ENCODE assay signal across 23 cellular contexts in the genomic region with DNA sequence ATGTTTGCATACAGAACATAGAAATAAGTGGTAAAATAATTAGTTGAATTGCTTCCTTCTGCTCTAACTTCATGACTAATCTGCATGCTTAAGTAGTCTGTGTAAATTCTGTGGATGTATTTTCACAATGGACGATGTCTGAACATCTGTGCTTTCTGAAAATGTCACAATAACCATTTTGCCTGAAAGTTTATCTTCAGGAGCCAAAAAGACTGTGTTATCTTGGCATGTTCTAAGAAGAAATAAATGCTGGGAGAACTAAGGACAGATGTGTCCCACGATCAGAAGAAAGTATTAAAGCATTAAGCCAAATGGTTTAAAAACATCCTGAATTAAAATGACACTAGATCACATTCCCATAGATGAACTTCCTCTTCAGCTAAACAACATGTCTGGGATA.
DNase-seq lines count a peak whose midpoint lies in the region; ATAC-seq and TF ChIP-seq lines count a peak whose summit lies in the region.
"Had no signal": no experiment of that assay in that cellular context is flagged by ENCODE, and none has a peak within 500 bp of the region (broad histone marks: within the 10 kb centered on the region; RNA-seq: fewer than 3 reads in every experiment).

No MANE protein-coding gene starts in this region.

- H3K18ac ChIP-seq in IMR-90 (ENCODE audit: low read depth, low read length), result no peak overlapping the region

- no peak overlapping the region for H4K5ac ChIP-seq in IMR-90 (ENCODE audit: low read depth, low read length)

- no peak for TF ChIP-seq POLR2A in IMR-90 (IDR thresholded peaks at IDR 0.05; ENCODE audit: low read depth, low read length)

- H3K4me3 Mint-ChIP-seq in activated CD8-positive, alpha-beta T cell treated with anti-CD3 and anti-CD28 coated beads, Interleukin-2, amount 10 ng/mL, durations not matched to agents 7 days and 5 days, result no peak overlapping the region
- H3K4me3 Mint-ChIP-seq: CD4-positive, alpha-beta memory T cell; HFFc6; IgD-negative memory B cell had no signal

- dilution Hi-C loops in IMR-90 (cut with HindIII; ENCODE audit: low sequenced_read_pairs, unreplicated experiment), result no loop called here

- H2AK5ac ChIP-seq in IMR-90 (ENCODE audit: low read depth, low read length), result no peak overlapping the region

- POLR2A ChIA-PET in IMR-90 (lab: Charles Lee; ENCODE audit: unreplicated experiment), result no interaction called here
- POLR2A ChIA-PET in activated CD8-positive, alpha-beta T cell treated with anti-CD3 and anti-CD28 coated beads, Interleukin-2, amount 10 ng/mL, durations not matched to agents 7 days and 5 days (lab: Charles Lee), result no interaction called here

- no peaks in the 10 kb centered on the region for H3K4me1 ChIP-seq in IMR-90 (ENCODE audit: control insufficient read depth, insufficient read depth, low read length)
- H3K4me1 ChIP-seq: A549, BE2C had no signal

- H2BK120ac ChIP-seq in IMR-90 (ENCODE audit: low read depth, low read length), result no peak overlapping the region

- TF ChIP-seq CTCF in AG10803 (conservative IDR thresholded peaks at IDR 0.05; ENCODE audit: low read length), result no peak
- TF ChIP-seq CTCF in IMR-90 (conservative IDR thresholded peaks at IDR 0.05; ENCODE audit: low read depth, low read length), result no peak
- TF ChIP-seq CTCF in fibroblast of mammary gland (conservative IDR thresholded peaks at IDR 0.05; ENCODE audit: control insufficient read depth, insufficient read depth, low read depth, low read length), result no peak

- no peaks in the 10 kb centered on the region for H4K20me1 ChIP-seq in IMR-90 (ENCODE audit: insufficient read depth, low read length)

- H3K36me3 ChIP-seq in IMR-90 (ENCODE audit: control insufficient read depth, insufficient read depth, low read length), result no peaks in the 10 kb centered on the region
- H3K36me3 ChIP-seq: BE2C had no signal

- no CpG with 5 or more reads among the region's 2 CpGs for WGBS in IMR-90 (ENCODE audit: extremely low coverage in 2 of 2, insufficient read length in 1 of 2), 2 experiments

- no peak overlapping the region for H4K8ac ChIP-seq in IMR-90 (ENCODE audit: low read depth in 2 of 2, low read length in 2 of 2)

- no peak overlapping the region for H3K14ac ChIP-seq in IMR-90 (replicated peaks; ENCODE audit: low read depth, low read length)

- DNase-seq in AG10803 (ENCODE audit: low read depth) (peak; percentile 81), IMR-90 (peak; percentile 39), fibroblast of mammary gland (ENCODE audit: low read depth) (peak; percentile 59), left ventricle myocardium superior (no peak), hepatic stellate cell (ENCODE audit: low spot score) (no peak), C1 segment of cervical spinal cord (lab: John Stamatoyannopoulos, UW) (no peak)
- no peak for DNase-seq in activated CD8-positive, alpha-beta T cell treated with anti-CD3 and anti-CD28 coated beads, Interleukin-2, amount 10 ng/mL, durations not matched to agents 7 days and 5 days
- DNase-seq: BE2C; Calu3; CD4-positive, alpha-beta memory T cell; DMS53; HFFc6; Kasumi-1; MM.1S; NCI-H1092 treated with DMSO at 0.1 percent for 48 hours; NCI-H2081 treated with DMSO at 0.1 percent for 48 hours; NCI-H510A treated with DMSO at 0.1 percent for 48 hours; NCI-H82 had no signal

- intact Hi-C loops in IMR-90 (cut with micrococcal nuclease) (no loop called here), left ventricle myocardium superior (cut with micrococcal nuclease) (no loop called here)

- H3K23ac ChIP-seq in IMR-90 (ENCODE audit: low read depth, low read length), result no peak overlapping the region

- H3K36me3 Mint-ChIP-seq in activated CD8-positive, alpha-beta T cell treated with anti-CD3 and anti-CD28 coated beads, Interleukin-2, amount 10 ng/mL, durations not matched to agents 7 days and 5 days (ENCODE audit: low read depth), result no peaks in the 10 kb centered on the region
- H3K36me3 Mint-ChIP-seq: CD4-positive, alpha-beta memory T cell; IgD-negative memory B cell had no signal

- H3K9me3 ChIP-seq in IMR-90 (ENCODE audit: control insufficient read depth, insufficient read depth, low read length), result no peaks in the 10 kb centered on the region
- H3K9me3 ChIP-seq: A549, BE2C had no signal

- no peak overlapping the region for H4K91ac ChIP-seq in IMR-90 (ENCODE audit: insufficient read depth, low read depth, low read length)

- in situ Hi-C loops in IMR-90 (cut with MboI; ENCODE audit: low sequenced_read_pairs), result no loop called here

- no peak overlapping the region for H2AFZ ChIP-seq in IMR-90 (replicated peaks; ENCODE audit: low read length, poor library complexity)

- no peak overlapping the region for H2BK20ac ChIP-seq in IMR-90 (ENCODE audit: low read depth, low read length)

- H3K56ac ChIP-seq in IMR-90 (ENCODE audit: extremely low read depth, insufficient read depth, low read length), result no peak overlapping the region

- H3K9ac ChIP-seq in IMR-90 (ENCODE audit: low read depth, low read length), result no peak overlapping the region

- H2BK15ac ChIP-seq in IMR-90 (ENCODE audit: low read depth, low read length), result no peak overlapping the region

- no peaks in the 10 kb centered on the region for H3K9me1 ChIP-seq in IMR-90 (ENCODE audit: insufficient read depth, low read length)

- H3K4ac ChIP-seq in IMR-90 (ENCODE audit: low read depth, low read length), result no peak overlapping the region

- H2BK5ac ChIP-seq in IMR-90 (ENCODE audit: low read depth, low read length, poor library complexity, severe bottlenecking), result no peak overlapping the region

- no peak for TF ChIP-seq RAD21 in IMR-90 (IDR thresholded peaks at IDR 0.05; ENCODE audit: low read length)

- CTCF ChIA-PET in IMR-90 (lab: Yijun Ruan, JAX), result no interaction called here
- CTCF ChIA-PET in activated CD8-positive, alpha-beta T cell treated with anti-CD3 and anti-CD28 coated beads, Interleukin-2, amount 10 ng/mL, durations not matched to agents 7 days and 5 days (lab: Charles Lee), result interaction anchor here (1.1 kb wide), 1 partner anchor 26 kb away, joined by 3 read pairs; no protein-coding TSS in a partner anchor

- no peak overlapping the region for H3K27ac ChIP-seq in IMR-90 (ENCODE audit: insufficient read depth, low read length)
- H3K27ac ChIP-seq: A549, SK-N-MC had no signal

- no peaks in the 10 kb centered on the region for H3K4me1 Mint-ChIP-seq in activated CD8-positive, alpha-beta T cell treated with anti-CD3 and anti-CD28 coated beads, Interleukin-2, amount 10 ng/mL, durations not matched to agents 7 days and 5 days (ENCODE audit: low read depth)
- H3K4me1 Mint-ChIP-seq: CD4-positive, alpha-beta memory T cell; IgD-negative memory B cell had no signal

- H3K27me3 ChIP-seq in IMR-90 (ENCODE audit: control insufficient read depth, insufficient read depth, low read length), result no peaks in the 10 kb centered on the region

- H2AK9ac ChIP-seq in IMR-90 (replicated peaks; ENCODE audit: low read depth, low read length, poor library complexity), result no peak overlapping the region

- no peak overlapping the region for H3K4me2 ChIP-seq in IMR-90 (ENCODE audit: low read depth, low read length)
- H3K4me2 ChIP-seq: A549 had no signal

- H3K27ac Mint-ChIP-seq in activated CD8-positive, alpha-beta T cell treated with anti-CD3 and anti-CD28 coated beads, Interleukin-2, amount 10 ng/mL, durations not matched to agents 7 days and 5 days, result no peak overlapping the region
- H3K27ac Mint-ChIP-seq: CD4-positive, alpha-beta memory T cell; HFFc6; IgD-negative memory B cell had no signal

- no peaks in the 10 kb centered on the region for H3K9me3 Mint-ChIP-seq in activated CD8-positive, alpha-beta T cell treated with anti-CD3 and anti-CD28 coated beads, Interleukin-2, amount 10 ng/mL, durations not matched to agents 7 days and 5 days (ENCODE audit: insufficient read depth)
- H3K9me3 Mint-ChIP-seq: CD4-positive, alpha-beta memory T cell; HFFc6 had no signal

- peaks cover 3% of the 10 kb centered on the region for H3K27me3 Mint-ChIP-seq in activated CD8-positive, alpha-beta T cell treated with anti-CD3 and anti-CD28 coated beads, Interleukin-2, amount 10 ng/mL, durations not matched to agents 7 days and 5 days (ENCODE audit: low read depth)
- H3K27me3 Mint-ChIP-seq: CD4-positive, alpha-beta memory T cell; IgD-negative memory B cell had no signal

- H3K4me3 ChIP-seq in AG10803 (ENCODE audit: low read length), result no peak overlapping the region
- H3K4me3 ChIP-seq in IMR-90 (ENCODE audit: insufficient read depth, low read depth, low read length), result no peak overlapping the region
- H3K4me3 ChIP-seq in fibroblast of mammary gland (ENCODE audit: control insufficient read depth, low read depth, low read length), result no peak overlapping the region
- H3K4me3 ChIP-seq: A549, GM12878, SK-N-MC had no signal

- ATAC-seq in IMR-90 (ENCODE audit: low read depth), result no peak
- peak; percentile 84 for ATAC-seq in left ventricle myocardium superior
- ATAC-seq in activated CD8-positive, alpha-beta T cell treated with anti-CD3 and anti-CD28 coated beads, Interleukin-2, amount 10 ng/mL, durations not matched to agents 7 days and 5 days, result no peak
- no peak for ATAC-seq in GM19035 (IDR thresholded peaks at IDR 0.05; ENCODE audit: unreplicated experiment)
- ATAC-seq: A549, GM12878 had no signal

- BruUV-seq in IMR-90 (replicated peaks; lab: Mats Ljungman, UMichigan), result no TSS peak

- H3K79me1 ChIP-seq in IMR-90 (ENCODE audit: low read depth in 1 of 2, low read length in 2 of 2), result no peaks in the 10 kb centered on the region

TF ChIP-seq in IMR-90, 13 proteins besides CTCF, POLR2A, EP300 and RAD21 (continues in another document):
- TF ChIP-seq FOS (IDR thresholded peaks at IDR 0.05; ENCODE audit: low read depth, low read length), result no peak
- TF ChIP-seq, protein P1, sequence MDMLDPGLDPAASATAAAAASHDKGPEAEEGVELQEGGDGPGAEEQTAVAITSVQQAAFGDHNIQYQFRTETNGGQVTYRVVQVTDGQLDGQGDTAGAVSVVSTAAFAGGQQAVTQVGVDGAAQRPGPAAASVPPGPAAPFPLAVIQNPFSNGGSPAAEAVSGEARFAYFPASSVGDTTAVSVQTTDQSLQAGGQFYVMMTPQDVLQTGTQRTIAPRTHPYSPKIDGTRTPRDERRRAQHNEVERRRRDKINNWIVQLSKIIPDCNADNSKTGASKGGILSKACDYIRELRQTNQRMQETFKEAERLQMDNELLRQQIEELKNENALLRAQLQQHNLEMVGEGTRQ (IDR thresholded peaks at IDR 0.05; ENCODE audit: low read depth, low read length), result no peak
- no peak for TF ChIP-seq CEBPB (IDR thresholded peaks at IDR 0.05; ENCODE audit: low read depth, low read length)
- no peak for TF ChIP-seq NFE2L2 (IDR thresholded peaks at IDR 0.05; ENCODE audit: low read depth, low read length)
- no peak for TF ChIP-seq MAZ (IDR thresholded peaks at IDR 0.05; ENCODE audit: borderline replicate concordance, low read depth, low read length)
- no peak for TF ChIP-seq MAFK (IDR thresholded peaks at IDR 0.05; ENCODE audit: low read depth, low read length)

Comparison
In these comparisons a context has a peak if more than half of its experiments do, and no peak if none do; other contexts are left out.
1. DNase-seq: peak in AG10803 (single experiment), IMR-90 (single experiment) and fibroblast of mammary gland (single experiment); none in left ventricle myocardium superior (single experiment), hepatic stellate cell (single experiment), activated CD8-positive, alpha-beta T cell treated with anti-CD3 and anti-CD28 coated beads, Interleukin-2, amount 10 ng/mL, durations not matched to agents 7 days and 5 days (single experiment) and C1 segment of cervical spinal cord (0 of 14).